ENCODE assay signal across 29 cellular contexts in genomic region chr2:138021154-138021553, GRCh38.
"Had no signal": no experiment of that assay in that cellular context is flagged by ENCODE, and none has a peak within 500 bp of the region (broad histone marks: within the 10 kb centered on the region; RNA-seq: fewer than 3 reads in every experiment).

No MANE protein-coding gene starts in this region.

- H3K27ac ChIP-seq: KMS-11 had no signal

- H3K9ac ChIP-seq: KMS-11 had no signal

- H3K9me3 ChIP-seq: MG63 had no signal

- H3K4me3 ChIP-seq: MG63 had no signal

- H3K36me3 ChIP-seq: MG63 had no signal

- H3K27me3 ChIP-seq: MG63 had no signal

- DNase-seq: Karpas-422, Kasumi-1, KG1, MG63, MM.1S, MV-4-11, NCI-H1048, NCI-H1092, NCI-H1105, NCI-H1105 treated with DMSO at 0.1 percent for 48 hours, NCI-H1417 treated with DMSO at 0.1 percent for 48 hours, NCI-H1436, NCI-H1436 treated with DMSO at 0.1 percent for 48 hours, NCI-H1694, NCI-H1694 treated with DMSO at 0.1 percent for 48 hours, NCI-H187 treated with DMSO at 0.1 percent for 48 hours, NCI-H2029, NCI-H2081, NCI-H2081 treated with DMSO at 0.1 percent for 48 hours, NCI-H2107, NCI-H2171, NCI-H2171 treated with DMSO at 0.1 percent for 48 hours, NCI-H2227 treated with DMSO at 0.1 percent for 48 hours, NCI-H345, NCI-H446, NCI-H446 treated with DMSO at 0.1 percent for 48 hours, NCI-H510A, NCI-H510A treated with DMSO at 0.1 percent for 48 hours had no signal

- H3K4me2 ChIP-seq: KMS-11 had no signal
